In the genomic region with DNA sequence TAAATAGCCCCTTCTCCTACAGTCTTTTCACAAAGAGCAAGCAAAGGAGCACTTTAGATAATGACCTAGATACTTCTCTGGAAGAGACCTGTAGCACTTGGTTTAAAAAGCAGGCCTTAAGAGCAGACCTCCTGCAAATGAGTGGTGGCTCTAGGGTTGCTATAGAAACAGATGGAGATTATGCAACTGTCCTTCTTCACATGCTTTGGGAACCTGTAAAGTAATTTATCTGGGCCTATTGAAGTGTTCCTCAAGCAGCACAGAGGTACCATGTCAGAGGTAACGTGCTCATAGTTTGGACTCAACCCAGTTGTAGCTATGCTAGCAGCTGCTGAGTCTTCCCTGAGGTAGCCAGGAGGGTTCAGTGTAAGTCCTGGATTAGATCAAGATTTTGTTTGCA, we compare ENCODE assay signal across 15 cellular contexts.
"Had no signal": no experiment of that assay in that cellular context is flagged by ENCODE, and none has a peak within 500 bp of the region (broad histone marks: within the 10 kb centered on the region; RNA-seq: fewer than 3 reads in every experiment).

No MANE protein-coding gene starts in this region.

- H3K4me1 ChIP-seq: left lung, parathyroid adenoma had no signal

- H2AFZ ChIP-seq: parathyroid adenoma had no signal

- ATAC-seq: activated T-helper 17 cell treated with anti-CD3 and anti-CD28 coated beads, Interleukin-2, amount 50 U/mL, for 72 hours; esophagus mucosa; left lung; stimulated activated naive B cell treated with anti-CD40 and anti-IgM and Interleukin-4, amounts not matched to agents 10 μg/mL and 1 μg/mL and 100 μg/mL, for 72 hours had no signal

- H3K4me1 Mint-ChIP-seq: activated T-helper 17 cell treated with anti-CD3 and anti-CD28 coated beads, Interleukin-2, amount 50 U/mL, for 72 hours; naive B cell; stimulated activated naive B cell treated with anti-CD40 and anti-IgM and Interleukin-4, amounts not matched to agents 10 μg/mL and 1 μg/mL and 100 μg/mL, for 72 hours had no signal

- H3K36me3 Mint-ChIP-seq: naive B cell; stimulated activated naive B cell treated with anti-CD40 and anti-IgM and Interleukin-4, amounts not matched to agents 10 μg/mL and 1 μg/mL and 100 μg/mL, for 72 hours had no signal

- H3K9me3 ChIP-seq: left lung, neutrophil had no signal

- DNase-seq: activated CD4-positive, alpha-beta T cell treated with anti-CD3 and anti-CD28 coated beads for 1 hour; activated CD4-positive, alpha-beta T cell treated with anti-CD3 and anti-CD28 coated beads, Interleukin-2, amount 50 U/mL, for 4 hours; activated naive CD4-positive, alpha-beta T cell treated with anti-CD3 and anti-CD28 coated beads for 36 hours; activated T-cell treated with anti-CD3 and anti-CD28 coated beads for 4 hours; left lung; mammary epithelial cell; naive B cell; retina; stimulated activated CD4-positive, alpha-beta T cell treated with anti-CD3 and anti-CD28 coated beads, Interleukin-4, amount 100 ng/mL, for 1 hour; stimulated activated naive B cell treated with anti-CD40 and anti-IgM and Interleukin-4, amounts not matched to agents 10 μg/mL and 1 μg/mL and 100 μg/mL, for 72 hours had no signal

- H3K4me3 Mint-ChIP-seq: activated naive CD4-positive, alpha-beta T cell treated with anti-CD3 and anti-CD28 coated beads for 36 hours; activated T-helper 17 cell treated with anti-CD3 and anti-CD28 coated beads, Interleukin-2, amount 50 U/mL, for 72 hours; stimulated activated naive B cell treated with anti-CD40 and anti-IgM and Interleukin-4, amounts not matched to agents 10 μg/mL and 1 μg/mL and 100 μg/mL, for 72 hours had no signal

- H3K4me3 ChIP-seq: left lung had no signal

- H3K9ac ChIP-seq: parathyroid adenoma had no signal

- H3K9me3 Mint-ChIP-seq: activated naive CD4-positive, alpha-beta T cell treated with anti-CD3 and anti-CD28 coated beads for 36 hours; activated T-helper 17 cell treated with anti-CD3 and anti-CD28 coated beads, Interleukin-2, amount 50 U/mL, for 72 hours; stimulated activated naive B cell treated with anti-CD40 and anti-IgM and Interleukin-4, amounts not matched to agents 10 μg/mL and 1 μg/mL and 100 μg/mL, for 72 hours had no signal

- H3K27me3 ChIP-seq: left lung had no signal

- H3K79me2 ChIP-seq: parathyroid adenoma had no signal

- H3K36me3 ChIP-seq: left lung, neutrophil had no signal

- H3K27ac Mint-ChIP-seq: activated naive CD4-positive, alpha-beta T cell treated with anti-CD3 and anti-CD28 coated beads for 36 hours; activated T-helper 17 cell treated with anti-CD3 and anti-CD28 coated beads, Interleukin-2, amount 50 U/mL, for 72 hours; naive B cell; stimulated activated naive B cell treated with anti-CD40 and anti-IgM and Interleukin-4, amounts not matched to agents 10 μg/mL and 1 μg/mL and 100 μg/mL, for 72 hours had no signal

- H3K27ac ChIP-seq: left lung, neutrophil, parathyroid adenoma, VCaP had no signal
